1 cellular context compared by ENCODE assay signal in genomic region chr15:70851889-70852288, GRCh38.
TF ChIP-seq lines count a peak whose summit lies in the region.

No MANE protein-coding gene starts in this region.

TF ChIP-seq in GM12878, 131 proteins besides CTCF, POLR2A, EP300 and RAD21:
- TF ChIP-seq IRF3 (IDR thresholded peaks at IDR 0.05) (no peak), REST (IDR thresholded peaks at IDR 0.05; ENCODE audit: low read depth, low read length) (no peak), PML (IDR thresholded peaks at IDR 0.05; ENCODE audit: low read length) (no peak)
